Comparison of ENCODE assay signal across 8 cellular contexts in the genomic region with DNA sequence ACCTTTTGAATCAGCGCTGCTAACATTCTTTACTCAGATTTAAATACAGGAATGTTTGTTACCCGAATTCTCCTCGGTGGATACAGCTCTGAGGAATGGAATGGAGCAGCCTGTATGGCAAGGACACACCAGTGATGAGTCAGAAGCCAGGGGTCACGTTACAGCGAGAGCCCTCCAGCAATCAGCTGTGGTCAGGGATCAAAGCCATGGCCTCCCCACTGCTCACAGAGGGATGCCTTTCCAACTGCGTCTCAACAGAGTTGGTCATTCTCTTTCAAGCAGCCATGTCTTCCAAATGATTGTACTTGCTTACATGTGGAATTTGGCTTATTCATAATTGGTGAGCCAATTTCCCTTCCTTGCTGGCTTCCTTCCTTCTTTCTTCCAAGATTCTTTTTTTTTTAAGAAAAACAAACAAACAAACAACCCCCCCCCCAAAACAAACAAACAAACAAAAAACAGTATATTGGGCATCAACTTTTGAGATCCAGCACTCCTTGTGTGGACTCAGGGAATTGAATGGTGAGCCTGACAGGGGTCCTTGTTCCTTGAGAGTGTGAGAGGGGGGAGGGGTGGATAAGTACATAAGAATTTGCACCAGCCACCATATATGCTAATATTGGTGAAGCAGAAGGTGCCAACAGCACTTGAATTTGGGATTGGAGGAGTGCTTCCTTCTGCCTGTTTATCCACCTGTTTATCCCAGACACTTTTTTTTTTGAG.
DNase-seq lines count a peak whose midpoint lies in the region; ATAC-seq, FAIRE-seq and TF ChIP-seq lines count a peak whose summit lies in the region.

No MANE protein-coding gene starts in this region.

- H3K4me3 Mint-ChIP-seq in osteocyte (ENCODE audit: unreplicated experiment) (no peak overlapping the region), T-cell (no peak overlapping the region)

- H3K4me1 Mint-ChIP-seq in osteocyte (ENCODE audit: unreplicated experiment) (peaks cover 31% of the 10 kb centered on the region), T-cell (peaks cover 0 to 2% (median 0%) of the 10 kb centered on the region in 3 donors)

- DNase-seq in Daoy (ENCODE audit: low read depth), result peak; percentile 99
- peak; percentile 70 for DNase-seq in RKO (ENCODE audit: low spot score)
- peak; percentile 96 for DNase-seq in fibroblast of pulmonary artery (ENCODE audit: low read depth)
- DNase-seq in osteocyte (ENCODE audit: extremely low spot score, unreplicated experiment), result peak; percentile 92
- no peak for DNase-seq in T-cell
- DNase-seq in GM12891 (ENCODE audit: insufficient read length, low spot score), result no peak
- no peak for DNase-seq in stimulated activated CD4-positive, alpha-beta T cell treated with anti-CD3 and anti-CD28 coated beads, Interleukin-4, amount 100 ng/mL, for 1 hour

- no peak for TF ChIP-seq POLR2A in GM12891 (IDR thresholded peaks at IDR 0.05; ENCODE audit: low read depth, low read length)

- H3K27ac Mint-ChIP-seq in osteocyte (ENCODE audit: unreplicated experiment), result peak overlapping the region; percentile 80
- no peak overlapping the region for H3K27ac Mint-ChIP-seq in T-cell

- POLR2A ChIA-PET in T-cell (lab: Charles Lee), result no interaction called here

- ATAC-seq in T-cell (replicated peaks in 1 of 4) (no peak), HG02973 (IDR thresholded peaks at IDR 0.05; ENCODE audit: unreplicated experiment) (no peak)

- TF ChIP-seq CTCF in fibroblast of pulmonary artery (IDR thresholded peaks at IDR 0.05; ENCODE audit: low read length, missing control alignments), result no peak
- no peak for TF ChIP-seq CTCF in osteocyte (IDR thresholded peaks at IDR 0.05)

- no peak for FAIRE-seq in GM12891 (lab: Jason Lieb, UNC)

- H3K36me3 Mint-ChIP-seq in osteocyte (ENCODE audit: unreplicated experiment), result peaks cover 9% of the 10 kb centered on the region
- peaks cover 25% of the 10 kb centered on the region for H3K36me3 Mint-ChIP-seq in T-cell

- CTCF ChIA-PET in T-cell (lab: Charles Lee), result no interaction called here

- H3K4me3 ChIP-seq in fibroblast of pulmonary artery (replicated peaks; ENCODE audit: low read depth, low read length), result no peak overlapping the region

- no peaks in the 10 kb centered on the region for H3K27me3 Mint-ChIP-seq in osteocyte (ENCODE audit: unreplicated experiment)
- no peaks in the 10 kb centered on the region for H3K27me3 Mint-ChIP-seq in T-cell

- H3K9me3 Mint-ChIP-seq in osteocyte (ENCODE audit: unreplicated experiment), result peaks cover 5% of the 10 kb centered on the region
- H3K9me3 Mint-ChIP-seq in T-cell, result no peaks in the 10 kb centered on the region

TF ChIP-seq in GM12891, 5 proteins besides CTCF, POLR2A, EP300 and RAD21:
- TF ChIP-seq POU2F2 (IDR thresholded peaks at IDR 0.05; ENCODE audit: low read depth, low read length) (no peak), SPI1 (IDR thresholded peaks at IDR 0.05; ENCODE audit: low read depth, low read length) (no peak), PAX5 (IDR thresholded peaks at IDR 0.05; ENCODE audit: insufficient read depth, low read length, severe bottlenecking) (no peak), POLR2AphosphoS5 (IDR thresholded peaks at IDR 0.05; ENCODE audit: low read depth, low read length) (no peak)

Comparison
In these comparisons a context has a peak if more than half of its experiments do, and no peak if none do; other contexts are left out.
1. DNase-seq: peak in Daoy (single experiment), RKO (single experiment), fibroblast of pulmonary artery (single experiment) and osteocyte (single experiment); none in T-cell (0 of 34), GM12891 (single experiment) and stimulated activated CD4-positive, alpha-beta T cell treated with anti-CD3 and anti-CD28 coated beads, Interleukin-4, amount 100 ng/mL, for 1 hour (single experiment).